In the genomic region with DNA sequence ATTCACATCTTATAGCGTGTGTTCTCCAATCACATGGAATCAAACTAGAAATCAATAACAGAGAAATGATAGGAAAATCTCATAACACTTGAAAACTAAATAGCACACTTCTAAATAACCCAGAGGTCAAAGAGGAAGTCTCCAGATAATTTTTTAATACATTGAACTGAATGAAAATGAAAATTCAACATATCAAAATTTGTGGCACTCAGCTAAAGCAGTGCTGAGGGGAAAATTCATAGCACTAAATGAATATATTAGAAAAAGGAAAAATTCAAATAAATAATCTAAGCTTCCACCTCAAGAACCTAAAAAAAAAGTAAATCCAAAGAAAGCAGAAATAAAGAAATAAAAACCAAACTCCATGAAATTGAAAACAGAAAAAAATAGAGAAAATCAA, we compare ENCODE assay signal across 34 cellular contexts. TPM values are rescaled to one million over a fixed set of nuclear protein-coding genes. Genes with fewer than 3 reads are reported as not detected.
"Had no signal": no experiment of that assay in that cellular context is flagged by ENCODE, and none has a peak within 500 bp of the region (broad histone marks: within the 10 kb centered on the region; RNA-seq: fewer than 3 reads in every experiment).

No MANE protein-coding gene starts in this region.

- H3K9me3 ChIP-seq: ovary, thyroid gland had no signal

- FAIRE-seq: urothelium cell line had no signal

- H3K4me2 ChIP-seq: neural progenitor cell, smooth muscle cell had no signal

- H3K4me3 ChIP-seq: neural progenitor cell, ovary, psoas muscle, skin epidermis, smooth muscle cell, spleen, thoracic aorta, thyroid gland, tibial nerve, upper lobe of left lung, vagina had no signal

- H3K27ac ChIP-seq: neural progenitor cell, ovary, parathyroid adenoma, psoas muscle, skin epidermis, spleen, thoracic aorta, thyroid gland, tibial nerve, upper lobe of left lung, vagina had no signal

- H3K27me3 ChIP-seq: neural progenitor cell, ovary, spleen, thyroid gland, tibial nerve, upper lobe of left lung, vagina had no signal

- H2AFZ ChIP-seq: neural progenitor cell, parathyroid adenoma had no signal

- ATAC-seq: natural killer cell; psoas muscle; right cardiac atrium; sciatic nerve; stimulated activated memory B cell treated with anti-CD40 and anti-IgM and Interleukin-4, amounts not matched to agents 10 μg/mL and 1 μg/mL and 100 μg/mL, for 72 hours; stimulated activated naive CD8-positive, alpha-beta T cell treated with anti-CD3 and anti-CD28 coated beads, Interleukin-15, amount 100 ng/mL, for 72 hours; stimulated activated naive CD8-positive, alpha-beta T cell treated with anti-CD3 and anti-CD28 coated beads, Interleukin-15, Interleukin-2, amounts not matched to agents 100 U/mL and 50 U/mL, for 24 hours had no signal

- H3K9ac ChIP-seq: neural progenitor cell, parathyroid adenoma had no signal

- H3K36me3 ChIP-seq: ovary, spleen, thoracic aorta, thyroid gland, tibial nerve, upper lobe of left lung, vagina had no signal

- H3K79me2 ChIP-seq: parathyroid adenoma had no signal

- H3K4me1 ChIP-seq: neural progenitor cell, parathyroid adenoma had no signal

- DNase-seq: natural killer cell; occipital lobe; ovary; posterior cingulate gyrus; psoas muscle; right cardiac atrium; spleen; stimulated activated CD4-positive, alpha-beta T cell treated with anti-CD3 and anti-CD28 coated beads, Interleukin-12 subunit alpha, Interleukin-12 subunit beta, amount 100 ng/mL, for 4 hours; stimulated activated CD4-positive, alpha-beta T cell treated with anti-CD3 and anti-CD28 coated beads, Interleukin-1b, Interleukin-23, amount 100 ng/mL, for 48 hours; stimulated activated CD4-positive, alpha-beta T cell treated with anti-CD3 and anti-CD28 coated beads, Interleukin-4, amount 100 ng/mL, for 1 hour; stimulated activated CD4-positive, alpha-beta T cell treated with anti-CD3 and anti-CD28 coated beads, Interleukin-4, amount 100 ng/mL, for 4 hours; stimulated activated CD8-positive, alpha-beta memory T cell treated with anti-CD3 and anti-CD28 coated beads, Interleukin-4, amount 100 ng/mL, for 48 hours; stimulated activated naive CD4-positive, alpha-beta T cell; stimulated activated naive CD8-positive, alpha-beta T cell treated with anti-CD3 and anti-CD28 coated beads, Interleukin-15, amount 100 ng/mL, for 72 hours; stimulated activated naive CD8-positive, alpha-beta T cell treated with anti-CD3 and anti-CD28 coated beads, Interleukin-15, Interleukin-2, amounts not matched to agents 100 U/mL and 50 U/mL, for 24 hours; thyroid gland; trophoblast cell; upper lobe of left lung had no signal

RNA-seq across cellular contexts. Expression of gene CALML3, which starts 17.3 kb away (rescaled TPM):
- total RNA-seq: natural killer cell, occipital lobe, osteoblast, progenitor cell of endocrine pancreas, psoas muscle, renal cortical epithelial cell, right cardiac atrium, sciatic nerve, spleen, temporal lobe, thoracic aorta, tibial nerve, upper lobe of left lung, ureter had no signal
- polyA plus RNA-seq: neural cell, right cardiac atrium, smooth muscle cell had no signal

RNA-seq across cellular contexts. Expression of gene CALML5, which starts 42.7 kb away (rescaled TPM):
- total RNA-seq: natural killer cell, occipital lobe, osteoblast, progenitor cell of endocrine pancreas, psoas muscle, renal cortical epithelial cell, right cardiac atrium, sciatic nerve, spleen, temporal lobe, thyroid gland, tibial nerve, upper lobe of left lung, ureter had no signal
- polyA plus RNA-seq: neural cell, ovary, psoas muscle, right cardiac atrium had no signal
